Comparison of ENCODE assay signal across 12 cellular contexts in the genomic region with DNA sequence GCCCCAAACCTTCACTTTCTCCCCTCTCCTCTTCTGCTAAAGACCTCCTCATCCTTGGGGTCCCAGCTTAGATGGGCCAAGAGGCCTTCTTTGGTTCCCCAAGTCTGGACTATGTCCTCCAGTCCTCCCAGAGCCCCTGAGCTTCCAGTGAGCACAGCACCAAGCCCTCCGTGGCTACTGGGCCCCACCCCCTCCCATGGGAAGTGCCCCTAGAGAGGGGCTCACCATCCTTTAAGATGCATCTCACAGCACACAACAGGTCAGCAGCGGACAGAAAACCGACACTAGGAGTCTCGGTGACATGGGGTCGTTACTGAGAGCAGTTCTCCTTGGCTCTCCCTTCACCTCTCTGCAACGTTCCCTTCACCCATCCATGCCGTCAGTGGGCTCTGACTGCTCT. TPM values are rescaled to one million over a fixed set of nuclear protein-coding genes. Genes with fewer than 3 reads are reported as not detected.
A peak's percentile ranks its signal among the peaks of the same experiment; 100 is the strongest.
DNase-seq lines count a peak whose midpoint lies in the region; ATAC-seq and TF ChIP-seq lines count a peak whose summit lies in the region.
"Had no signal": no experiment of that assay in that cellular context is flagged by ENCODE, and none has a peak within 500 bp of the region (broad histone marks: within the 10 kb centered on the region; RNA-seq: fewer than 3 reads in every experiment).

No MANE protein-coding gene starts in this region.

- H3K36me3 Mint-ChIP-seq in activated T-cell treated with anti-CD3 and anti-CD28 coated beads, Interleukin-2, amount 50 U/mL, for 24 hours (ENCODE audit: low read depth), result no peaks in the 10 kb centered on the region
- no peaks in the 10 kb centered on the region for H3K36me3 Mint-ChIP-seq in nephron (ENCODE audit: low read depth)
- no peaks in the 10 kb centered on the region for H3K36me3 Mint-ChIP-seq in type B pancreatic cell
- no peaks in the 10 kb centered on the region for H3K36me3 Mint-ChIP-seq in CD8-positive, alpha-beta T cell
- H3K36me3 Mint-ChIP-seq: activated naive CD4-positive, alpha-beta T cell treated with anti-CD3 and anti-CD28 coated beads, Interleukin-2, amount 50 U/mL, for 72 hours had no signal

- POLR2A ChIA-PET in CD8-positive, alpha-beta T cell (lab: Charles Lee), result no interaction called here

- H3K4me3 Mint-ChIP-seq in activated T-cell treated with anti-CD3 and anti-CD28 coated beads, Interleukin-2, amount 50 U/mL, for 24 hours, result peak overlapping the region; percentile 9
- peak overlapping the region; percentile 34 to 46 (median 37) for H3K4me3 Mint-ChIP-seq in nephron
- H3K4me3 Mint-ChIP-seq in type B pancreatic cell, result peak overlapping the region; percentile 8
- H3K4me3 Mint-ChIP-seq in CD8-positive, alpha-beta T cell, result no peak overlapping the region

- H3K9me3 ChIP-seq in duodenal mucosa (ENCODE audit: control insufficient read depth in 1 of 2, low read length in 2 of 2), result no peaks in the 10 kb centered on the region
- no peaks in the 10 kb centered on the region for H3K9me3 ChIP-seq in CD8-positive, alpha-beta T cell (ENCODE audit: low read length)

- peaks cover 9 to 27% of the 10 kb centered on the region in 2 donors for H3K4me1 ChIP-seq in duodenal mucosa (ENCODE audit: control insufficient read depth in 1 of 2, insufficient read depth in 2 of 2, low read length in 2 of 2)
- peaks cover 39% of the 10 kb centered on the region for H3K4me1 ChIP-seq in CD8-positive, alpha-beta T cell (ENCODE audit: insufficient read depth, low read length)

- H3K27me3 Mint-ChIP-seq in activated T-cell treated with anti-CD3 and anti-CD28 coated beads, Interleukin-2, amount 50 U/mL, for 24 hours, result peaks cover 32% of the 10 kb centered on the region
- peaks cover 36% of the 10 kb centered on the region for H3K27me3 Mint-ChIP-seq in nephron (ENCODE audit: low read depth)
- H3K27me3 Mint-ChIP-seq in type B pancreatic cell, result peaks cover 29% of the 10 kb centered on the region
- H3K27me3 Mint-ChIP-seq in CD8-positive, alpha-beta T cell (ENCODE audit: low read depth), result peaks cover 18% of the 10 kb centered on the region

- no peak for DNase-seq in activated T-cell treated with anti-CD3 and anti-CD28 coated beads, Interleukin-2, amount 50 U/mL, for 24 hours
- DNase-seq in activated T-cell treated with anti-CD3 and anti-CD28 coated beads, Interleukin-2, amount 50 U/mL, for 1 hour, result no peak
- DNase-seq in type B pancreatic cell (ENCODE audit: extremely low spot score, unreplicated experiment), result no peak
- no peak for DNase-seq in CD8-positive, alpha-beta T cell
- no peak for DNase-seq in NOMO-1 treated with DMSO at 0.1 percent for 48 hours (lab: John Stamatoyannopoulos, UW; ENCODE audit: unreplicated experiment)
- DNase-seq: stimulated activated naive CD4-positive, alpha-beta T cell had no signal

- no peak overlapping the region for H3K27ac Mint-ChIP-seq in activated T-cell treated with anti-CD3 and anti-CD28 coated beads, Interleukin-2, amount 50 U/mL, for 24 hours
- H3K27ac Mint-ChIP-seq in nephron (peak overlapping the region in 2 of 3 experiments; percentile 41 to 52), type B pancreatic cell (no peak overlapping the region)
- H3K27ac Mint-ChIP-seq in CD8-positive, alpha-beta T cell, result no peak overlapping the region
- H3K27ac Mint-ChIP-seq: activated naive CD4-positive, alpha-beta T cell treated with anti-CD3 and anti-CD28 coated beads, Interleukin-2, amount 50 U/mL, for 72 hours had no signal

- H3K4me3 ChIP-seq in duodenal mucosa (ENCODE audit: low read depth in 1 of 2, low read length in 2 of 2), result peak overlapping the region; percentile 27 to 46
- no peak overlapping the region for H3K4me3 ChIP-seq in CD8-positive, alpha-beta T cell (ENCODE audit: low read depth, low read length)

- H3K9ac ChIP-seq in duodenal mucosa (ENCODE audit: low read depth in 1 of 2, low read length in 2 of 2), result no peak overlapping the region

- peaks cover 34% of the 10 kb centered on the region for H3K4me1 Mint-ChIP-seq in activated T-cell treated with anti-CD3 and anti-CD28 coated beads, Interleukin-2, amount 50 U/mL, for 24 hours (ENCODE audit: low read depth)
- H3K4me1 Mint-ChIP-seq in nephron, result peaks cover 54% of the 10 kb centered on the region
- peaks cover 26% of the 10 kb centered on the region for H3K4me1 Mint-ChIP-seq in type B pancreatic cell (ENCODE audit: unreplicated experiment)
- peaks cover 34% of the 10 kb centered on the region for H3K4me1 Mint-ChIP-seq in CD8-positive, alpha-beta T cell (ENCODE audit: low read depth)

- H3K27ac ChIP-seq in duodenal mucosa (ENCODE audit: low read depth, low read length), result peak overlapping the region; percentile 45
- no peak overlapping the region for H3K27ac ChIP-seq in CD8-positive, alpha-beta T cell (ENCODE audit: low read depth, low read length)

- H3K27me3 ChIP-seq in duodenal mucosa (ENCODE audit: control insufficient read depth in 1 of 2, insufficient read depth in 2 of 2, low read length in 2 of 2), result peaks cover 11 to 14% of the 10 kb centered on the region in 2 donors
- H3K27me3 ChIP-seq in CD8-positive, alpha-beta T cell (ENCODE audit: insufficient read depth, low read length), result no peaks in the 10 kb centered on the region

- CTCF ChIA-PET in CD8-positive, alpha-beta T cell (lab: Charles Lee), result interaction anchor here (0.6 kb wide), 1 partner anchor 12 kb away, joined by 3 read pairs; no protein-coding TSS in a partner anchor

- intact Hi-C loops in CD8-positive, alpha-beta T cell (cut with DNase I, micrococcal nuclease), result no loop called here

- ATAC-seq in CD8-positive, alpha-beta T cell, result no peak
- ATAC-seq in HG02852 (IDR thresholded peaks at IDR 0.05; ENCODE audit: unreplicated experiment), result no peak
- ATAC-seq: activated naive CD4-positive, alpha-beta T cell treated with anti-CD3 and anti-CD28 coated beads, Interleukin-2, amount 50 U/mL, for 72 hours had no signal

- TF ChIP-seq CTCF in nephron (IDR thresholded peaks at IDR 0.05; ENCODE audit: unreplicated experiment in 3 of 3) (no peak), type B pancreatic cell (conservative IDR thresholded peaks at IDR 0.05) (no peak)
- no peak for TF ChIP-seq CTCF in CD8-positive, alpha-beta T cell (IDR thresholded peaks at IDR 0.05)

- no peaks in the 10 kb centered on the region for H3K36me3 ChIP-seq in duodenal mucosa (ENCODE audit: control insufficient read depth in 1 of 2, insufficient read depth in 2 of 2, low read length in 2 of 2)
- H3K36me3 ChIP-seq in CD8-positive, alpha-beta T cell (ENCODE audit: insufficient read depth, low read length), result no peaks in the 10 kb centered on the region

- no peaks in the 10 kb centered on the region for H3K9me3 Mint-ChIP-seq in activated T-cell treated with anti-CD3 and anti-CD28 coated beads, Interleukin-2, amount 50 U/mL, for 24 hours
- H3K9me3 Mint-ChIP-seq in nephron (no peaks in the 10 kb centered on the region), type B pancreatic cell (no peaks in the 10 kb centered on the region)
- no peaks in the 10 kb centered on the region for H3K9me3 Mint-ChIP-seq in CD8-positive, alpha-beta T cell
- H3K9me3 Mint-ChIP-seq: activated naive CD4-positive, alpha-beta T cell treated with anti-CD3 and anti-CD28 coated beads, Interleukin-2, amount 50 U/mL, for 72 hours had no signal

RNA-seq across cellular contexts. Expression of a gene that starts 2.7 kb away (rescaled TPM):
- total RNA-seq in type B pancreatic cell (ENCODE audit: low replicate concordance), result 4.3 and 5.4 TPM in 2 replicates
- under 1 TPM; 0.31 to 0.68 TPM for total RNA-seq in CD8-positive, alpha-beta T cell
- total RNA-seq: A673, HT-29 had no signal

Comparison
In these comparisons a context has a peak if more than half of its experiments do, and no peak if none do; other contexts are left out.
1. H3K27ac Mint-ChIP-seq: peak in nephron (2 of 3); none in activated T-cell treated with anti-CD3 and anti-CD28 coated beads, Interleukin-2, amount 50 U/mL, for 24 hours (single experiment), type B pancreatic cell (single experiment) and CD8-positive, alpha-beta T cell (single experiment).